In genomic region chr7:25125137-25125946, GRCh38 we compare ENCODE assay signal across 1 cellular context.
TF ChIP-seq lines count a peak whose summit lies in the region.

Gene CYCS (minus strand): TSS chr7:25125260. CDS start chr7:25124119, 1,141 bp downstream.

TF ChIP-seq in HepG2, 621 proteins besides CTCF, POLR2A, EP300 and RAD21 (continued from another document and continues in another):
- TF ChIP-seq ZSCAN5A (CRISPR knock-in tag; IDR thresholded peaks at IDR 0.05; ENCODE audit: borderline replicate concordance) = peak; percentile 99; the same call in 1 of the 2 replicates
- TF ChIP-seq MTERF4 (CRISPR knock-in tag; IDR thresholded peaks at IDR 0.05) = peak; percentile 94
- peak; percentile 98 for TF ChIP-seq ZNF589 (CRISPR knock-in tag; conservative IDR thresholded peaks at IDR 0.05)
- TF ChIP-seq IRF1 (CRISPR knock-in tag; IDR thresholded peaks at IDR 0.05; ENCODE audit: low read depth) = 0 out of 2 replicates have a peak, but pooled peaks have one; percentile 51
- 0 out of 2 replicates have a peak, but pooled peaks have one; percentile 21 for TF ChIP-seq ZNF557 (CRISPR knock-in tag; IDR thresholded peaks at IDR 0.05)
- TF ChIP-seq ZNF317 (CRISPR knock-in tag; IDR thresholded peaks at IDR 0.05) = peak; percentile 71; the same call in 1 of the 2 replicates
- no peak for TF ChIP-seq ZNF326 (CRISPR knock-in tag; IDR thresholded peaks at IDR 0.05; ENCODE audit: borderline replicate concordance)
- TF ChIP-seq GMEB1 (CRISPR knock-in tag; IDR thresholded peaks at IDR 0.05; ENCODE audit: borderline replicate concordance) = peak; percentile 100
- TF ChIP-seq YY1 (IDR thresholded peaks at IDR 0.05; ENCODE audit: insufficient read depth, insufficient replicate concordance, low read depth, low read length) = peak; percentile 83
- peak; percentile 97; the same call in 2 of the 3 replicates for TF ChIP-seq MXI1 (IDR thresholded peaks at IDR 0.05; ENCODE audit: borderline replicate concordance, low read depth, low read length)
- peak; percentile 100 for TF ChIP-seq TARDBP (CRISPR knock-in tag; IDR thresholded peaks at IDR 0.05)
- TF ChIP-seq ZNF709 (CRISPR knock-in tag; IDR thresholded peaks at IDR 0.05) = peak; percentile 92
- TF ChIP-seq ZNF609 (CRISPR knock-in tag; IDR thresholded peaks at IDR 0.05; ENCODE audit: borderline replicate concordance) = peak; percentile 83; the same call in 1 of the 2 replicates
- TF ChIP-seq BORCS8-MEF2B (CRISPR knock-in tag; IDR thresholded peaks at IDR 0.05) = peak; percentile 97
- TF ChIP-seq ZNF766 (CRISPR knock-in tag; IDR thresholded peaks at IDR 0.05; ENCODE audit: borderline replicate concordance) = 0 out of 2 replicates have a peak, but pooled peaks have one; percentile 18
- TF ChIP-seq RBAK (CRISPR knock-in tag; IDR thresholded peaks at IDR 0.05) = peak; percentile 75; the same call in 1 of the 2 replicates
- peak; percentile 82 for TF ChIP-seq RFX5 (IDR thresholded peaks at IDR 0.05; ENCODE audit: low read depth, low read length)
- no peak for TF ChIP-seq FOXM1 (CRISPR knock-in tag; IDR thresholded peaks at IDR 0.05)
- TF ChIP-seq ZNF616 (CRISPR knock-in tag; IDR thresholded peaks at IDR 0.05; ENCODE audit: low read depth) = peak; percentile 81
- TF ChIP-seq SIN3B (IDR thresholded peaks at IDR 0.05; ENCODE audit: low read length) = peak; percentile 59; the same call in 1 of the 2 replicates
- TF ChIP-seq NR2F6 (IDR thresholded peaks at IDR 0.05) = no peak
- TF ChIP-seq NR2F6 (CRISPR knock-in tag; IDR thresholded peaks at IDR 0.05) = peak; percentile 68
- no peak for TF ChIP-seq ZNF3 (CRISPR knock-in tag; IDR thresholded peaks at IDR 0.05)
- TF ChIP-seq NCOR1 (IDR thresholded peaks at IDR 0.05; ENCODE audit: borderline replicate concordance, low read length) = peak; percentile 39; the same call in 1 of the 2 replicates
- peak; percentile 73 for TF ChIP-seq ZNF362 (CRISPR knock-in tag; IDR thresholded peaks at IDR 0.05; ENCODE audit: borderline replicate concordance)
- peak in 1 of 2 experiments; percentile 87; a peak in 2 of 4 replicates for TF ChIP-seq ATF4 (CRISPR knock-in tag; IDR thresholded peaks at IDR 0.05)
- TF ChIP-seq DNMT1 (CRISPR knock-in tag; IDR thresholded peaks at IDR 0.05) = no peak
- TF ChIP-seq ZFYVE20 (CRISPR knock-in tag; IDR thresholded peaks at IDR 0.05; ENCODE audit: borderline replicate concordance, low read depth) = no peak
- peak; percentile 53; the same call in 1 of the 2 replicates for TF ChIP-seq ZNF160 (CRISPR knock-in tag; IDR thresholded peaks at IDR 0.05)
- TF ChIP-seq ZNF605 (CRISPR knock-in tag; IDR thresholded peaks at IDR 0.05) = peak; percentile 64
- peak; percentile 88 for TF ChIP-seq ZNF580 (CRISPR knock-in tag; IDR thresholded peaks at IDR 0.05; ENCODE audit: borderline replicate concordance, low read depth)
- peak; percentile 99 for TF ChIP-seq CREM (IDR thresholded peaks at IDR 0.05)
- peak; percentile 72; the same call in 1 of the 2 replicates for TF ChIP-seq CREM (CRISPR knock-in tag; IDR thresholded peaks at IDR 0.05)
- TF ChIP-seq NFE2L1 (CRISPR knock-in tag; IDR thresholded peaks at IDR 0.05; ENCODE audit: borderline replicate concordance) = no peak
- peak; percentile 14; the same call in 1 of the 2 replicates for TF ChIP-seq ZBTB7A (CRISPR knock-in tag; IDR thresholded peaks at IDR 0.05)
- peak; percentile 96 for TF ChIP-seq POGK (CRISPR knock-in tag; conservative IDR thresholded peaks at IDR 0.05)
- TF ChIP-seq ZNF772 (CRISPR knock-in tag; IDR thresholded peaks at IDR 0.05) = peak; percentile 90
- no peak; the same call in 1 of the 2 replicates for TF ChIP-seq MED13 (CRISPR knock-in tag; IDR thresholded peaks at IDR 0.05)
- peak; percentile 97 for TF ChIP-seq ZNF891 (CRISPR knock-in tag; IDR thresholded peaks at IDR 0.05)
- TF ChIP-seq ZNF124 (CRISPR knock-in tag; IDR thresholded peaks at IDR 0.05) = 0 out of 2 replicates have a peak, but pooled peaks have one; percentile 55
- TF ChIP-seq HDAC6 (IDR thresholded peaks at IDR 0.05; ENCODE audit: low read depth, low read length) = no peak
- no peak; the same call in 1 of the 2 replicates for TF ChIP-seq HIC2 (CRISPR knock-in tag; IDR thresholded peaks at IDR 0.05; ENCODE audit: low read depth)
- peak; percentile 77 for TF ChIP-seq RXRB (CRISPR knock-in tag; IDR thresholded peaks at IDR 0.05; ENCODE audit: borderline replicate concordance)
- TF ChIP-seq ZBTB3 (CRISPR knock-in tag; IDR thresholded peaks at IDR 0.05; ENCODE audit: borderline replicate concordance, low read depth) = peak; percentile 2; the same call in 1 of the 2 replicates
- TF ChIP-seq AGO1 (IDR thresholded peaks at IDR 0.05; ENCODE audit: low read depth, low read length, poor library complexity, severe bottlenecking) = peak; percentile 60
- peak; percentile 92 for TF ChIP-seq ZSCAN29 (CRISPR knock-in tag; conservative IDR thresholded peaks at IDR 0.05)
- peak; percentile 68; the same call in 1 of the 2 replicates for TF ChIP-seq ZNF558 (CRISPR knock-in tag; IDR thresholded peaks at IDR 0.05; ENCODE audit: borderline replicate concordance)
- TF ChIP-seq E2F5 (CRISPR knock-in tag; conservative IDR thresholded peaks at IDR 0.05) = peak; percentile 94
